15 cellular contexts compared by ENCODE assay signal in the genomic region with DNA sequence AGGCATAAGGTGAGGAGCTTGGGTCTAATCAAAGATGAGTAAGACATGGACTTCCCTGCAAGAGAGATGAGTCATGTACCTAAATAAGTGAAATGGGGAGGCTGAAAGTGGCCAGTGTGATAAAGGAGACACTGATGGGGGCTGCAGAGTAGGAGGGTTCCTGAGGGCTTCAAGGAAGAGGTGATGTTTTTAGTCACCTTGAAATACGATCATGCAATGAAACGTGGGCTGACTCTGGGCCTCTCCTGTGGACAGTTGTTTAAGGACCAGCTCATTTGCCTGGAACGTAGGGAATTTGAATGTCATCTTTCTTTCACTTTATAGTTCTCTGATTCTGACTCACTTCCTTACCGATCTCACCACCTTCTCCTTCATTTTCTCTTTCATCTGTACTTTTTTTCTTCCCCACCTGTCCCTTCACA. TPM values are rescaled to one million over a fixed set of nuclear protein-coding genes. Genes with fewer than 3 reads are reported as not detected.
DNase-seq lines count a peak whose midpoint lies in the region; ATAC-seq and TF ChIP-seq lines count a peak whose summit lies in the region.
"Had no signal": no experiment of that assay in that cellular context is flagged by ENCODE, and none has a peak within 500 bp of the region (broad histone marks: within the 10 kb centered on the region; RNA-seq: fewer than 3 reads in every experiment).

No MANE protein-coding gene starts in this region.

- TF ChIP-seq CTCF in GM13976 (IDR thresholded peaks at IDR 0.05; ENCODE audit: borderline replicate concordance, control extremely low read depth, extremely low read depth, insufficient read depth, missing control alignments), result no peak

- H3K27ac ChIP-seq in epithelial cell of prostate, result peak overlapping the region; percentile 35

- in situ Hi-C loops in GM13976 (cut with MboI; ENCODE audit: low sequenced_read_pairs, unreplicated experiment), result no loop called here

- DNase-seq in GM13976 (ENCODE audit: low spot score) (peak; percentile 50), LoVo (ENCODE audit: low spot score) (peak; percentile 9), epithelial cell of prostate (ENCODE audit: low read depth, low spot score) (no peak), NCI-H2171 (lab: John Stamatoyannopoulos, UW) (no peak), left ventricle myocardium superior (no peak)
- no peak for DNase-seq in activated CD4-positive, CD25-positive, alpha-beta regulatory T cell treated with anti-CD3 and anti-CD28 coated beads, Interleukin-2, amount 50 U/mL, for 72 hours
- DNase-seq: activated gamma-delta T cell treated with Interleukin-2 at 50 U/mL for 16 hours, DMS 273 treated with DMSO at 0.1 percent for 48 hours, head of caudate nucleus, KG1, NCI-H524 treated with DMSO at 0.1 percent for 48 hours, T-cell had no signal

- intact Hi-C loops in left ventricle myocardium superior (cut with micrococcal nuclease), result no loop called here

- ATAC-seq in GM21717 (IDR thresholded peaks at IDR 0.05; ENCODE audit: unreplicated experiment) (peak; percentile 73), GM21825 (IDR thresholded peaks at IDR 0.05; ENCODE audit: unreplicated experiment) (no peak), left ventricle myocardium superior (no peak)
- ATAC-seq: T-cell had no signal

RNA-seq across cellular contexts. Expression of gene CPLX2, which starts 49.6 kb away (rescaled TPM):
- total RNA-seq in left ventricle myocardium superior, result not detected
- total RNA-seq: mononuclear cell, T-cell had no signal

Comparison
In these comparisons a context has a peak if more than half of its experiments do, and no peak if none do; other contexts are left out.
1. DNase-seq: peak in GM13976 (single experiment) and LoVo (single experiment); none in epithelial cell of prostate (single experiment), NCI-H2171 (single experiment), left ventricle myocardium superior (single experiment) and activated CD4-positive, CD25-positive, alpha-beta regulatory T cell treated with anti-CD3 and anti-CD28 coated beads, Interleukin-2, amount 50 U/mL, for 72 hours (single experiment).